ENCODE assay signal across 15 cellular contexts in genomic region chr2:24883946-24884345, GRCh38. TPM values are rescaled to one million over a fixed set of nuclear protein-coding genes. Genes with fewer than 3 reads are reported as not detected.
A peak's percentile ranks its signal among the peaks of the same experiment; 100 is the strongest.
DNase-seq lines count a peak whose midpoint lies in the region; ATAC-seq, FAIRE-seq and TF ChIP-seq lines count a peak whose summit lies in the region.
"Had no signal": no experiment of that assay in that cellular context is flagged by ENCODE, and none has a peak within 500 bp of the region (broad histone marks: within the 10 kb centered on the region; RNA-seq: fewer than 3 reads in every experiment).

No MANE protein-coding gene starts in this region.

- FAIRE-seq in kidney (lab: Jason Lieb, UNC), result no peak

- peaks cover 0 to 9% of the 10 kb centered on the region in 2 donors for H3K4me1 ChIP-seq in kidney (ENCODE audit: control insufficient read depth in 1 of 2, insufficient read depth in 1 of 2, low read depth in 1 of 2, low read length in 2 of 2)
- H3K4me1 ChIP-seq: SJSA1 had no signal

- H3K4me3 Mint-ChIP-seq in activated T-helper 2 cell treated with anti-CD3 and anti-CD28 coated beads, Interferon-gamma antibody, Interleukin-2, Interleukin-4, amounts not matched to agents 10 μg/mL and 5 μg/mL and 100 μg/mL, durations not matched to agents 14 hours and 24 hours and 36 hours (ENCODE audit: low read depth), result no peak overlapping the region
- H3K4me3 Mint-ChIP-seq: activated CD4-positive, alpha-beta T cell treated with anti-CD3 and anti-CD28 coated beads for 36 hours; activated naive CD4-positive, alpha-beta T cell treated with anti-CD3 and anti-CD28 coated beads for 36 hours had no signal

- ATAC-seq in Right ventricle myocardium inferior, result peak; percentile 61
- ATAC-seq: activated CD4-positive, alpha-beta T cell treated with anti-CD3 and anti-CD28 coated beads for 36 hours had no signal

- no peaks in the 10 kb centered on the region for H3K36me3 ChIP-seq in kidney (ENCODE audit: control insufficient read depth in 1 of 2, insufficient read depth in 2 of 2, low read length in 2 of 2)
- H3K36me3 ChIP-seq: MG63, SJSA1 had no signal

- H3K27ac Mint-ChIP-seq in activated T-helper 2 cell treated with anti-CD3 and anti-CD28 coated beads, Interferon-gamma antibody, Interleukin-2, Interleukin-4, amounts not matched to agents 10 μg/mL and 5 μg/mL and 100 μg/mL, durations not matched to agents 14 hours and 24 hours and 36 hours, result no peak overlapping the region
- H3K27ac Mint-ChIP-seq: activated CD4-positive, alpha-beta T cell treated with anti-CD3 and anti-CD28 coated beads for 36 hours; activated naive CD4-positive, alpha-beta T cell treated with anti-CD3 and anti-CD28 coated beads for 36 hours had no signal

- no peaks in the 10 kb centered on the region for H3K9me3 ChIP-seq in kidney (ENCODE audit: control insufficient read depth in 1 of 2, low read length in 2 of 2)
- H3K9me3 ChIP-seq: MG63, SJSA1 had no signal

- intact Hi-C loops in Right ventricle myocardium inferior (cut with DNase I), result no loop called here
- intact Hi-C loops in cardiac septum (cut with DNase I), result no loop called here
- intact Hi-C loops in activated T-helper 2 cell treated with anti-CD3 and anti-CD28 coated beads, Interferon-gamma antibody, Interleukin-2, Interleukin-4, amounts not matched to agents 10 μg/mL and 5 μg/mL and 100 μg/mL, durations not matched to agents 14 hours and 24 hours and 36 hours (cut with micrococcal nuclease), result no loop called here
- intact Hi-C loops in kidney (cut with DNase I), result no loop called here

- H3K36me3 Mint-ChIP-seq in activated T-helper 2 cell treated with anti-CD3 and anti-CD28 coated beads, Interferon-gamma antibody, Interleukin-2, Interleukin-4, amounts not matched to agents 10 μg/mL and 5 μg/mL and 100 μg/mL, durations not matched to agents 14 hours and 24 hours and 36 hours (ENCODE audit: low read depth), result peaks cover 14% of the 10 kb centered on the region

- TF ChIP-seq CTCF in kidney (IDR thresholded peaks at IDR 0.05; ENCODE audit: borderline replicate concordance, extremely low read depth, insufficient read depth), result no peak

- H3K27ac ChIP-seq in kidney (ENCODE audit: low read depth in 2 of 2, low read length in 2 of 2), result no peak overlapping the region
- H3K27ac ChIP-seq: SJSA1 had no signal

- H3K4me3 ChIP-seq in kidney (ENCODE audit: low read length in 2 of 2), result no peak overlapping the region
- H3K4me3 ChIP-seq: dorsolateral prefrontal cortex, MG63, SJSA1 had no signal

- DNase-seq in Right ventricle myocardium inferior (ENCODE audit: missing footprints) (no peak), cardiac septum (ENCODE audit: low spot score) (no peak), cerebellar cortex (ENCODE audit: low spot score) (peak; percentile 72), kidney tubule cell (ENCODE audit: low spot score) (peak; percentile 36), KBM-7 (no peak), kidney (no peak), NCI-H2081 (lab: John Stamatoyannopoulos, UW) (no peak)
- no peak for DNase-seq in activated T-helper 2 cell treated with anti-CD3 and anti-CD28 coated beads, Interferon-gamma antibody, Interleukin-2, Interleukin-4, amounts not matched to agents 10 μg/mL and 5 μg/mL and 100 μg/mL, durations not matched to agents 14 hours and 24 hours and 36 hours (ENCODE audit: low spot score)
- DNase-seq: activated CD4-positive, alpha-beta T cell treated with anti-CD3 and anti-CD28 coated beads for 36 hours; activated naive CD4-positive, alpha-beta T cell treated with anti-CD3 and anti-CD28 coated beads for 36 hours; dorsolateral prefrontal cortex; MG63; NCI-H748 treated with DMSO at 0.1 percent for 48 hours; stimulated activated CD4-positive, alpha-beta T cell treated with anti-CD3 and anti-CD28 coated beads, Interleukin-15, amount 100 ng/mL, for 24 hours had no signal

- no peaks in the 10 kb centered on the region for H3K27me3 Mint-ChIP-seq in activated T-helper 2 cell treated with anti-CD3 and anti-CD28 coated beads, Interferon-gamma antibody, Interleukin-2, Interleukin-4, amounts not matched to agents 10 μg/mL and 5 μg/mL and 100 μg/mL, durations not matched to agents 14 hours and 24 hours and 36 hours (ENCODE audit: low read depth)
- H3K27me3 Mint-ChIP-seq: activated CD4-positive, alpha-beta T cell treated with anti-CD3 and anti-CD28 coated beads for 36 hours had no signal

- no peak overlapping the region for H3K9ac ChIP-seq in kidney (ENCODE audit: low read length in 2 of 2)

- in situ Hi-C loops in KBM-7 (cut with MboI; ENCODE audit: low pct_unique_long_range_greater_than_20kb, low sequenced_read_pairs), result no loop called here

- peaks cover 26% of the 10 kb centered on the region for H3K4me1 Mint-ChIP-seq in activated T-helper 2 cell treated with anti-CD3 and anti-CD28 coated beads, Interferon-gamma antibody, Interleukin-2, Interleukin-4, amounts not matched to agents 10 μg/mL and 5 μg/mL and 100 μg/mL, durations not matched to agents 14 hours and 24 hours and 36 hours (ENCODE audit: low read depth)

- no peaks in the 10 kb centered on the region for H3K9me3 Mint-ChIP-seq in activated T-helper 2 cell treated with anti-CD3 and anti-CD28 coated beads, Interferon-gamma antibody, Interleukin-2, Interleukin-4, amounts not matched to agents 10 μg/mL and 5 μg/mL and 100 μg/mL, durations not matched to agents 14 hours and 24 hours and 36 hours
- H3K9me3 Mint-ChIP-seq: activated naive CD4-positive, alpha-beta T cell treated with anti-CD3 and anti-CD28 coated beads for 36 hours had no signal

RNA-seq across cellular contexts. Expression of gene ADCY3, which starts 36.1 kb away (rescaled TPM):
- total RNA-seq in Right ventricle myocardium inferior (26.7 TPM), cardiac septum (15.4 TPM), kidney (44.6 TPM)
- total RNA-seq in activated T-helper 2 cell treated with anti-CD3 and anti-CD28 coated beads, Interferon-gamma antibody, Interleukin-2, Interleukin-4, amounts not matched to agents 10 μg/mL and 5 μg/mL and 100 μg/mL, durations not matched to agents 14 hours and 24 hours and 36 hours, result 108 and 112 TPM in 2 replicates
- polyA plus RNA-seq in kidney (ENCODE audit: insufficient read depth, low read depth, low replicate concordance), result 21.1 TPM

Comparison
In these comparisons a context has a peak if more than half of its experiments do, and no peak if none do; other contexts are left out.
1. DNase-seq: peak in cerebellar cortex (single experiment) and kidney tubule cell (single experiment); none in Right ventricle myocardium inferior (single experiment), cardiac septum (single experiment), KBM-7 (single experiment), activated T-helper 2 cell treated with anti-CD3 and anti-CD28 coated beads, Interferon-gamma antibody, Interleukin-2, Interleukin-4, amounts not matched to agents 10 μg/mL and 5 μg/mL and 100 μg/mL, durations not matched to agents 14 hours and 24 hours and 36 hours (single experiment), kidney (single experiment) and NCI-H2081 (0 of 2).